Comparison of ENCODE assay signal across 8 cellular contexts in the genomic region with DNA sequence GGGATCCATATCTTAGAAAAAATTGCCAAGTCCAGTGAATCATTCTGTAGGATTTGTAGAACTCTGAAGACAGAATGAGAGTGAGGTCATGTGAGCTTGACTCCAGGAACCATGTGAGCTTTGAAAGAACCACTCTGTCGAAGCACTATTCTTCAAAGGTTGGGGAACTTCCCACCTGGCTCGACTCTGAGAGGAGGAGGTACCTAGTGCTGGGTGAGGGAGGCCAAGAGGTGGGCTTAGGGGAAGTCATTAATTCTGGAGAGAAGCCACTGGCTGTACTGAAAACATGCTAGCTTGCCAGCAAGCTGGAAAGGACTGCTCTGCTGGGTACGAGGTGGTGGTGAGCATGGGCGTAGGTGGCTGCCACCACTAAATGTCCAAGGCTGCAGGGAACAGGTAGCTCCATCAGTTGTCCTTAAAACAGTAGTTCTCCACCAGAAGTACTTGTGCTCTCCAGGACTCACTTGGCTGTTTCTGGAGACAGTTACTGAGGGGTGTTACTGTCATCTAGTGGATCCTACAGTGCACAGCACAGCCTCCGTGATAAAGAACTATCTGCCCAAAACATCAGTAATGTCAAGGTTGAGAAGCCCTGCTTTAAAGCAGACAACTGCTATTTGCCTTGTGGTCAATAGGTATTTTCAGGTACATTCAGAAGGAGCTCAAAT. TPM values are rescaled to one million over a fixed set of nuclear protein-coding genes. Genes with fewer than 3 reads are reported as not detected.
DNase-seq lines count a peak whose midpoint lies in the region; ATAC-seq and TF ChIP-seq lines count a peak whose summit lies in the region.

No MANE protein-coding gene starts in this region.

- peak; percentile 45 to 78 (median 66) for ATAC-seq in T-cell (replicated peaks in 1 of 4)
- peak; percentile 26 for ATAC-seq in foreskin keratinocyte
- peak; percentile 57 for ATAC-seq in stimulated activated memory B cell treated with anti-CD40 and anti-IgM and Interleukin-4, amounts not matched to agents 10 μg/mL and 1 μg/mL and 100 μg/mL, for 72 hours
- ATAC-seq in HG02610 (IDR thresholded peaks at IDR 0.05; ENCODE audit: unreplicated experiment), result no peak
- no peak for ATAC-seq in HG03469 (IDR thresholded peaks at IDR 0.05; ENCODE audit: unreplicated experiment)

- no peak overlapping the region for H3K4me3 ChIP-seq in coronary artery

- no peak overlapping the region for H3K4me3 Mint-ChIP-seq in T-cell
- no peak overlapping the region for H3K4me3 Mint-ChIP-seq in stimulated activated memory B cell treated with anti-CD40 and anti-IgM and Interleukin-4, amounts not matched to agents 10 μg/mL and 1 μg/mL and 100 μg/mL, for 72 hours

- H3K4me1 ChIP-seq in foreskin keratinocyte, result no peaks in the 10 kb centered on the region

- peak; percentile 0 for DNase-seq in DMS114 treated with DMSO at 0.1 percent for 48 hours (lab: John Stamatoyannopoulos, UW; ENCODE audit: unreplicated experiment)
- DNase-seq in HCEC 1CT, result peak; percentile 18
- DNase-seq in T-cell, result peak in 8 of 34 experiments; percentile 10 to 23 (median 18)
- no peak for DNase-seq in foreskin keratinocyte
- no peak for DNase-seq in coronary artery (ENCODE audit: low spot score)

- H3K27ac Mint-ChIP-seq in T-cell, result peak overlapping the region in 1 of 2 donors; percentile 29
- H3K27ac Mint-ChIP-seq in stimulated activated memory B cell treated with anti-CD40 and anti-IgM and Interleukin-4, amounts not matched to agents 10 μg/mL and 1 μg/mL and 100 μg/mL, for 72 hours, result peak overlapping the region; percentile 42

- peaks cover 29% of the 10 kb centered on the region for H3K36me3 Mint-ChIP-seq in T-cell
- H3K36me3 Mint-ChIP-seq in stimulated activated memory B cell treated with anti-CD40 and anti-IgM and Interleukin-4, amounts not matched to agents 10 μg/mL and 1 μg/mL and 100 μg/mL, for 72 hours, result peaks cover 49% of the 10 kb centered on the region

- CTCF ChIA-PET in T-cell (lab: Charles Lee), result interaction anchor here (0.6 to 1.3 kb wide), 11 partner anchors 14 to 1002 kb away, joined by 3 to 10 read pairs (median 4); no protein-coding TSS in a partner anchor

- no peak overlapping the region for H3K27ac ChIP-seq in foreskin keratinocyte
- H3K27ac ChIP-seq in coronary artery, result no peak overlapping the region

- H3K9me3 Mint-ChIP-seq in T-cell, result peaks cover 0 to 24% (median 4%) of the 10 kb centered on the region in 3 donors
- peaks cover 10% of the 10 kb centered on the region for H3K9me3 Mint-ChIP-seq in stimulated activated memory B cell treated with anti-CD40 and anti-IgM and Interleukin-4, amounts not matched to agents 10 μg/mL and 1 μg/mL and 100 μg/mL, for 72 hours

- H3K27me3 Mint-ChIP-seq in T-cell, result no peaks in the 10 kb centered on the region
- no peaks in the 10 kb centered on the region for H3K27me3 Mint-ChIP-seq in stimulated activated memory B cell treated with anti-CD40 and anti-IgM and Interleukin-4, amounts not matched to agents 10 μg/mL and 1 μg/mL and 100 μg/mL, for 72 hours

- H3K4me1 Mint-ChIP-seq in T-cell, result peaks cover 0 to 6% (median 5%) of the 10 kb centered on the region in 3 donors
- peaks cover 11% of the 10 kb centered on the region for H3K4me1 Mint-ChIP-seq in stimulated activated memory B cell treated with anti-CD40 and anti-IgM and Interleukin-4, amounts not matched to agents 10 μg/mL and 1 μg/mL and 100 μg/mL, for 72 hours

- H3K27me3 ChIP-seq in foreskin keratinocyte, result no peaks in the 10 kb centered on the region

- POLR2A ChIA-PET in T-cell (lab: Charles Lee), result interaction anchor here in 1 of 2 donors (1.2 kb wide), 1 partner anchor 14 kb away, joined by 3 read pairs; no protein-coding TSS in a partner anchor

- peak; percentile 45 for TF ChIP-seq CTCF in foreskin keratinocyte (conservative IDR thresholded peaks at IDR 0.05)
- no peak for TF ChIP-seq CTCF in coronary artery (IDR thresholded peaks at IDR 0.05)

RNA-seq across cellular contexts. Expression of a gene that starts 34.7 kb away (rescaled TPM):
- total RNA-seq in T-cell, result 10 to 100 TPM; 20.0 to 37.0 (median 22.3) TPM
- 15.7 and 16.2 TPM in 2 replicates for total RNA-seq in foreskin keratinocyte
- polyA plus RNA-seq in foreskin keratinocyte, result 8.6 and 11.1 TPM in 2 replicates

Comparison
In these comparisons a context has a peak if more than half of its experiments do, and no peak if none do; other contexts are left out.
1. DNase-seq: peak in DMS114 treated with DMSO at 0.1 percent for 48 hours (single experiment) and HCEC 1CT (single experiment); none in foreskin keratinocyte (0 of 2) and coronary artery (single experiment).
2. ATAC-seq: peak in T-cell (4 of 4), foreskin keratinocyte (single experiment) and stimulated activated memory B cell treated with anti-CD40 and anti-IgM and Interleukin-4, amounts not matched to agents 10 μg/mL and 1 μg/mL and 100 μg/mL, for 72 hours (single experiment); none in HG02610 (single experiment) and HG03469 (single experiment).